In genomic region chr5:38420691-38421395, GRCh38 we compare ENCODE assay signal across 8 cellular contexts.
A peak's percentile ranks its signal among the peaks of the same experiment; 100 is the strongest.
DNase-seq lines count a peak whose midpoint lies in the region; ATAC-seq and TF ChIP-seq lines count a peak whose summit lies in the region.

No MANE protein-coding gene starts in this region.

- DNase-seq in NCI-H187 (lab: John Stamatoyannopoulos, UW) (peak; percentile 33 to 55), UCSD-AML1 (lab: John Stamatoyannopoulos, UW; ENCODE audit: unreplicated experiment) (peak; percentile 37), fibroblast of pulmonary artery (ENCODE audit: low read depth) (peak; percentile 78), occipital lobe (lab: John Stamatoyannopoulos, UW) (peak; percentile 14)
- DNase-seq in activated effector memory CD4-positive, alpha-beta T cell treated with anti-CD3 and anti-CD28 coated beads, Interleukin-2, amount 50 U/mL, for 16 hours, result no peak

- peak overlapping the region in 4 of 11 experiments; percentile 12 to 64 (median 40); a peak in 6 of 22 replicates for H3K27ac ChIP-seq in BLaER1 treated with 17β-estradiol and CSF1 and Interleukin-3, amounts not matched to agents 10 nM and 100 nM

- H3K4me3 ChIP-seq in BLaER1 treated with 17β-estradiol and CSF1 and Interleukin-3, amounts not matched to agents 10 nM and 100 nM, result peak overlapping the region in 1 of 10 experiments; percentile 22; a peak in 2 of 20 replicates
- no peak overlapping the region for H3K4me3 ChIP-seq in fibroblast of pulmonary artery (replicated peaks; ENCODE audit: low read depth, low read length)

- ATAC-seq in GM19351 (IDR thresholded peaks at IDR 0.05; ENCODE audit: unreplicated experiment) (peak; percentile 70), GM19467 (IDR thresholded peaks at IDR 0.05; ENCODE audit: unreplicated experiment) (no peak)

- peak; percentile 92 for TF ChIP-seq CTCF in fibroblast of pulmonary artery (IDR thresholded peaks at IDR 0.05; ENCODE audit: low read length, missing control alignments)

- H3K27me3 ChIP-seq in BLaER1 treated with 17β-estradiol and CSF1 and Interleukin-3, amounts not matched to agents 10 nM and 100 nM, result peaks cover 0 to 87% (median 0%) of the 10 kb centered on the region in 11 experiments; a peak in 6 of 22 replicates

- H3K9ac ChIP-seq in BLaER1 treated with 17β-estradiol and CSF1 and Interleukin-3, amounts not matched to agents 10 nM and 100 nM, result peak overlapping the region in 1 of 11 experiments; percentile 14; a peak in 1 of 22 replicates

- peaks cover 8 to 28% (median 20%) of the 10 kb centered on the region in 10 experiments; a peak in 19 of 20 replicates for H3K4me1 ChIP-seq in BLaER1 treated with 17β-estradiol and CSF1 and Interleukin-3, amounts not matched to agents 10 nM and 100 nM

- peak overlapping the region; percentile 12 to 84 (median 70); a peak in 20 of 22 replicates for H3K4me2 ChIP-seq in BLaER1 treated with 17β-estradiol and CSF1 and Interleukin-3, amounts not matched to agents 10 nM and 100 nM

- H3K9me3 ChIP-seq in BLaER1 treated with 17β-estradiol and CSF1 and Interleukin-3, amounts not matched to agents 10 nM and 100 nM (replicated peaks in 1 of 11), result peaks cover 0 to 3% (median 0%) of the 10 kb centered on the region in 11 experiments; a peak in 2 of 22 replicates

- no peaks in the 10 kb centered on the region for H3K36me3 ChIP-seq in BLaER1 treated with 17β-estradiol and CSF1 and Interleukin-3, amounts not matched to agents 10 nM and 100 nM

- H4K20me1 ChIP-seq in BLaER1 treated with 17β-estradiol and CSF1 and Interleukin-3, amounts not matched to agents 10 nM and 100 nM, result no peaks in the 10 kb centered on the region
